In the genomic region with DNA sequence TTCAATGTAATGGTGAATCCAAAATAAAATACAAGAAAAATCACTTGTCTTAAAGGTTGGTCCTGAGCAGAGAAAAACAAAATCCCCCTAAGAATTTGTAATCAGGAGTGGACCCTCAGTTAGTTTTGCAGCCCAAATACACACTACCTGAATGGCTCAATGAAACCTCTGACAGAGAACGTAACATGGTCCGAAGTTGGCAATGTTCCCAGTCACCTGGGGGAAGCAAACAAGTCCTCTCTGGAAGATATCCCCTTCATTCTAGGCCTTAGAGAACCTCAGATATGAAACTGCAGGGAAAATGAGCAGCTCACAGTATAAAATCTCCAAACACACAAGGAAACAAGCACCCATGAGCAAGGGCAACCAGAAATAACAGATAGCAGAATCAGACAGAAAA, we compare ENCODE assay signal across 1 cellular context.
TF ChIP-seq lines count a peak whose summit lies in the region.

No MANE protein-coding gene starts in this region.

TF ChIP-seq in GM12878, 131 proteins besides CTCF, POLR2A, EP300 and RAD21 (continued from another document):
- TF ChIP-seq PAX5 (IDR thresholded peaks at IDR 0.05; ENCODE audit: borderline replicate concordance, low read depth, low read length) (no peak), TARDBP (IDR thresholded peaks at IDR 0.05; ENCODE audit: borderline replicate concordance) (no peak), CHD4 (IDR thresholded peaks at IDR 0.05) (no peak), DPF2 (IDR thresholded peaks at IDR 0.05) (no peak), SPI1 (IDR thresholded peaks at IDR 0.05; ENCODE audit: borderline replicate concordance, insufficient read depth, low read depth, low read length) (no peak), FOXK2 (IDR thresholded peaks at IDR 0.05) (no peak), ZNF622 (IDR thresholded peaks at IDR 0.05) (no peak), NRF1 (conservative IDR thresholded peaks at IDR 0.05; ENCODE audit: low read depth, low read length) (no peak), SUZ12 (IDR thresholded peaks at IDR 0.05; ENCODE audit: unreplicated experiment) (no peak)
- TF ChIP-seq, protein P1, sequence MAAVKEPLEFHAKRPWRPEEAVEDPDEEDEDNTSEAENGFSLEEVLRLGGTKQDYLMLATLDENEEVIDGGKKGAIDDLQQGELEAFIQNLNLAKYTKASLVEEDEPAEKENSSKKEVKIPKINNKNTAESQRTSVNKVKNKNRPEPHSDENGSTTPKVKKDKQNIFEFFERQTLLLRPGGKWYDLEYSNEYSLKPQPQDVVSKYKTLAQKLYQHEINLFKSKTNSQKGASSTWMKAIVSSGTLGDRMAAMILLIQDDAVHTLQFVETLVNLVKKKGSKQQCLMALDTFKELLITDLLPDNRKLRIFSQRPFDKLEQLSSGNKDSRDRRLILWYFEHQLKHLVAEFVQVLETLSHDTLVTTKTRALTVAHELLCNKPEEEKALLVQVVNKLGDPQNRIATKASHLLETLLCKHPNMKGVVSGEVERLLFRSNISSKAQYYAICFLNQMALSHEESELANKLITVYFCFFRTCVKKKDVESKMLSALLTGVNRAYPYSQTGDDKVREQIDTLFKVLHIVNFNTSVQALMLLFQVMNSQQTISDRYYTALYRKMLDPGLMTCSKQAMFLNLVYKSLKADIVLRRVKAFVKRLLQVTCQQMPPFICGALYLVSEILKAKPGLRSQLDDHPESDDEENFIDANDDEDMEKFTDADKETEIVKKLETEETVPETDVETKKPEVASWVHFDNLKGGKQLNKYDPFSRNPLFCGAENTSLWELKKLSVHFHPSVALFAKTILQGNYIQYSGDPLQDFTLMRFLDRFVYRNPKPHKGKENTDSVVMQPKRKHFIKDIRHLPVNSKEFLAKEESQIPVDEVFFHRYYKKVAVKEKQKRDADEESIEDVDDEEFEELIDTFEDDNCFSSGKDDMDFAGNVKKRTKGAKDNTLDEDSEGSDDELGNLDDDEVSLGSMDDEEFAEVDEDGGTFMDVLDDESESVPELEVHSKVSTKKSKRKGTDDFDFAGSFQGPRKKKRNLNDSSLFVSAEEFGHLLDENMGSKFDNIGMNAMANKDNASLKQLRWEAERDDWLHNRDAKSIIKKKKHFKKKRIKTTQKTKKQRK (IDR thresholded peaks at IDR 0.05; ENCODE audit: low read depth, low read length): no peak
- TF ChIP-seq, protein P2, sequence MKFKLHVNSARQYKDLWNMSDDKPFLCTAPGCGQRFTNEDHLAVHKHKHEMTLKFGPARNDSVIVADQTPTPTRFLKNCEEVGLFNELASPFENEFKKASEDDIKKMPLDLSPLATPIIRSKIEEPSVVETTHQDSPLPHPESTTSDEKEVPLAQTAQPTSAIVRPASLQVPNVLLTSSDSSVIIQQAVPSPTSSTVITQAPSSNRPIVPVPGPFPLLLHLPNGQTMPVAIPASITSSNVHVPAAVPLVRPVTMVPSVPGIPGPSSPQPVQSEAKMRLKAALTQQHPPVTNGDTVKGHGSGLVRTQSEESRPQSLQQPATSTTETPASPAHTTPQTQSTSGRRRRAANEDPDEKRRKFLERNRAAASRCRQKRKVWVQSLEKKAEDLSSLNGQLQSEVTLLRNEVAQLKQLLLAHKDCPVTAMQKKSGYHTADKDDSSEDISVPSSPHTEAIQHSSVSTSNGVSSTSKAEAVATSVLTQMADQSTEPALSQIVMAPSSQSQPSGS (IDR thresholded peaks at IDR 0.05; ENCODE audit: low read length): no peak
TF ChIP-seq in GM12878: peak in this region for 0.
